ENCODE assay signal across 1 cellular context in genomic region chr11:7531011-7531410, GRCh38.
TF ChIP-seq lines count a peak whose summit lies in the region.

No MANE protein-coding gene starts in this region.

TF ChIP-seq in GM12878, 131 proteins besides CTCF, POLR2A, EP300 and RAD21 (continued from another document and continues in another):
- TF ChIP-seq ELK1 (IDR thresholded peaks at IDR 0.05; ENCODE audit: low read depth, low read length) (no peak), ZBTB11 (CRISPR knock-in tag; IDR thresholded peaks at IDR 0.05) (no peak), STAT3 (IDR thresholded peaks at IDR 0.05; ENCODE audit: low read depth, low read length) (no peak), MAX (IDR thresholded peaks at IDR 0.05; ENCODE audit: low read depth, low read length) (no peak), ZBED1 (IDR thresholded peaks at IDR 0.05; ENCODE audit: borderline replicate concordance) (no peak), RUNX3 (IDR thresholded peaks at IDR 0.05; ENCODE audit: low read length) (peak; percentile 77), E2F4 (IDR thresholded peaks at IDR 0.05; ENCODE audit: low read depth, low read length) (no peak), HCFC1 (IDR thresholded peaks at IDR 0.05; ENCODE audit: low read length) (no peak), NFXL1 (IDR thresholded peaks at IDR 0.05; ENCODE audit: borderline replicate concordance) (no peak), HDGF (IDR thresholded peaks at IDR 0.05) (no peak), FOS (IDR thresholded peaks at IDR 0.05; ENCODE audit: borderline replicate concordance, extremely low read depth, insufficient read length) (no peak), HDAC6 (IDR thresholded peaks at IDR 0.05; ENCODE audit: unreplicated experiment) (no peak), NR2C1 (IDR thresholded peaks at IDR 0.05) (peak; percentile 75), BCL11A (IDR thresholded peaks at IDR 0.05; ENCODE audit: low read depth, low read length) (peak; percentile 47; the same call in 1 of the 2 replicates), HSF1 (IDR thresholded peaks at IDR 0.05; ENCODE audit: low read depth, low read length) (no peak), PRDM15 (CRISPR knock-in tag; IDR thresholded peaks at IDR 0.05) (no peak), TBL1XR1 (IDR thresholded peaks at IDR 0.05; ENCODE audit: low read depth, low read length) (no peak), ZNF622 (IDR thresholded peaks at IDR 0.05) (no peak), ATF7 (IDR thresholded peaks at IDR 0.05; ENCODE audit: low read depth) (no peak), SREBF2 (IDR thresholded peaks at IDR 0.05; ENCODE audit: low read length) (no peak), ZSCAN29 (IDR thresholded peaks at IDR 0.05) (no peak), RELA (IDR thresholded peaks at IDR 0.05; ENCODE audit: borderline replicate concordance, partially characterized antibody) (peak; percentile 67), ZNF687 (IDR thresholded peaks at IDR 0.05) (peak; percentile 85), SP1 (IDR thresholded peaks at IDR 0.05; ENCODE audit: low read depth, low read length) (no peak), PBX3 (IDR thresholded peaks at IDR 0.05; ENCODE audit: insufficient replicate concordance, low read depth, low read length) (peak; percentile 20), REST (IDR thresholded peaks at IDR 0.05; ENCODE audit: low read depth, low read length) (no peak), BACH1 (IDR thresholded peaks at IDR 0.05; ENCODE audit: borderline replicate concordance) (no peak), ATF3 (IDR thresholded peaks at IDR 0.05; ENCODE audit: borderline replicate concordance, extremely low read depth, low read depth, low read length) (no peak), CREM (IDR thresholded peaks at IDR 0.05; ENCODE audit: low read depth) (no peak), STAT1 (conservative IDR thresholded peaks at IDR 0.05) (no peak), RFX5 (IDR thresholded peaks at IDR 0.05; ENCODE audit: low read depth, low read length) (no peak), MTA2 (IDR thresholded peaks at IDR 0.05; ENCODE audit: low read depth) (0 out of 2 replicates have a peak, but pooled peaks have one; percentile 18), ZNF274 (IDR thresholded peaks at IDR 0.05; ENCODE audit: insufficient read depth, insufficient read length) (no peak), NR2C2 (IDR thresholded peaks at IDR 0.05; ENCODE audit: borderline replicate concordance, control insufficient read depth, insufficient read length, low read depth) (no peak), ZNF384 (IDR thresholded peaks at IDR 0.05; ENCODE audit: borderline replicate concordance, low read depth, low read length) (no peak), ZNF24 (IDR thresholded peaks at IDR 0.05) (no peak), GATAD2B (conservative IDR thresholded peaks at IDR 0.05; ENCODE audit: low read depth) (no peak), YY1 (IDR thresholded peaks at IDR 0.05; ENCODE audit: low read depth, low read length) (no peak), SMC3 (IDR thresholded peaks at IDR 0.05; ENCODE audit: borderline replicate concordance, low read length) (no peak), WRNIP1 (IDR thresholded peaks at IDR 0.05; ENCODE audit: borderline replicate concordance, low read depth, low read length) (no peak), IKZF1 (conservative IDR thresholded peaks at IDR 0.05) (peak; percentile 60), ESRRA (IDR thresholded peaks at IDR 0.05; ENCODE audit: low read length) (no peak), KAT2A (conservative IDR thresholded peaks at IDR 0.05; ENCODE audit: control insufficient read depth, low read depth, low read length) (no peak)
